ENCODE assay signal across 19 cellular contexts in genomic region chr3:195164573-195165263, GRCh38.
DNase-seq lines count a peak whose midpoint lies in the region; ATAC-seq and TF ChIP-seq lines count a peak whose summit lies in the region.
"Had no signal": no experiment of that assay in that cellular context is flagged by ENCODE, and none has a peak within 500 bp of the region (broad histone marks: within the 10 kb centered on the region; RNA-seq: fewer than 3 reads in every experiment).

No MANE protein-coding gene starts in this region.

- H3K4me3 ChIP-seq in NB4 (ENCODE audit: low read depth, low read length): no peak overlapping the region
- H3K4me3 ChIP-seq in endodermal cell (ENCODE audit: low read length): no peak overlapping the region
- no peak overlapping the region for H3K4me3 ChIP-seq in effector memory CD4-positive, alpha-beta T cell (ENCODE audit: insufficient read depth, low read depth, low read length, poor library complexity, severe bottlenecking)
- H3K4me3 ChIP-seq: ascending aorta, ovary, right lobe of liver, tibial artery had no signal

- no peak for TF ChIP-seq POLR2A in NB4 (IDR thresholded peaks at IDR 0.05; ENCODE audit: extremely low read depth, insufficient read length)

- H3K27ac Mint-ChIP-seq in activated naive CD8-positive, alpha-beta T cell treated with anti-CD3 and anti-CD28 coated beads for 36 hours: peak overlapping the region; percentile 9
- H3K27ac Mint-ChIP-seq in activated naive CD8-positive, alpha-beta T cell treated with anti-CD3 and anti-CD28 coated beads, Interleukin-2, amount 50 U/mL, for 24 hours: no peak overlapping the region
- peak overlapping the region; percentile 67 for H3K27ac Mint-ChIP-seq in endodermal cell

- TF ChIP-seq CTCF in NB4 (IDR thresholded peaks at IDR 0.05; ENCODE audit: low read depth, low read length): no peak
- no peak for TF ChIP-seq CTCF in endodermal cell (conservative IDR thresholded peaks at IDR 0.05)

- no peaks in the 10 kb centered on the region for H3K27me3 ChIP-seq in endodermal cell (ENCODE audit: control insufficient read depth, insufficient read depth, low read length, poor library complexity, severe bottlenecking)
- no peaks in the 10 kb centered on the region for H3K27me3 ChIP-seq in effector memory CD4-positive, alpha-beta T cell (replicated peaks; ENCODE audit: control insufficient read depth, insufficient read depth, low read length, poor library complexity, severe bottlenecking)
- H3K27me3 ChIP-seq: ascending aorta, ovary, right lobe of liver, tibial artery had no signal

- H3K9ac ChIP-seq in endodermal cell (ENCODE audit: extremely low read depth, low read length, poor library complexity, severe bottlenecking): no peak overlapping the region

- WGBS in endodermal cell (ENCODE audit: insufficient coverage in 1 of 2, insufficient read length in 1 of 2), 2 experiments: 92 to 93% methylated on average over 4 to 6 of the region's 6 CpGs

- ATAC-seq in activated naive CD8-positive, alpha-beta T cell treated with anti-CD3 and anti-CD28 coated beads, Interleukin-2, amount 50 U/mL, for 24 hours: no peak
- no peak for ATAC-seq in GM19455 (IDR thresholded peaks at IDR 0.05; ENCODE audit: unreplicated experiment)
- ATAC-seq: stimulated activated effector memory CD8-positive, alpha-beta T cell treated with anti-CD3 and anti-CD28 coated beads, Interleukin-12 subunit alpha, Interleukin-12 subunit beta, amount 100 ng/mL, for 72 hours had no signal

- H3K4me1 ChIP-seq in endodermal cell (ENCODE audit: control insufficient read depth, insufficient read depth, low read length): no peaks in the 10 kb centered on the region
- H3K4me1 ChIP-seq in effector memory CD4-positive, alpha-beta T cell (ENCODE audit: control insufficient read depth, insufficient read depth, low read length, poor library complexity, severe bottlenecking): no peaks in the 10 kb centered on the region
- H3K4me1 ChIP-seq: tibial artery had no signal

- no peaks in the 10 kb centered on the region for H3K36me3 ChIP-seq in endodermal cell (ENCODE audit: control insufficient read depth, insufficient read depth, low read length)
- H3K36me3 ChIP-seq in effector memory CD4-positive, alpha-beta T cell (ENCODE audit: control insufficient read depth, insufficient read depth, low read length): no peaks in the 10 kb centered on the region
- H3K36me3 ChIP-seq: ascending aorta, ovary, right lobe of liver, tibial artery had no signal

- peaks cover 41% of the 10 kb centered on the region for H3K4me1 Mint-ChIP-seq in activated naive CD8-positive, alpha-beta T cell treated with anti-CD3 and anti-CD28 coated beads for 36 hours
- H3K4me1 Mint-ChIP-seq in activated naive CD8-positive, alpha-beta T cell treated with anti-CD3 and anti-CD28 coated beads, Interleukin-2, amount 50 U/mL, for 24 hours: peaks cover 46% of the 10 kb centered on the region
- H3K4me1 Mint-ChIP-seq in endodermal cell: peaks cover 9% of the 10 kb centered on the region

- no peaks in the 10 kb centered on the region for H3K9me3 ChIP-seq in endodermal cell (ENCODE audit: control insufficient read depth, low read length)
- no peaks in the 10 kb centered on the region for H3K9me3 ChIP-seq in effector memory CD4-positive, alpha-beta T cell (ENCODE audit: control insufficient read depth, low read length)
- H3K9me3 ChIP-seq: ascending aorta, ovary, right lobe of liver, tibial artery had no signal

- H3K36me3 Mint-ChIP-seq in activated naive CD8-positive, alpha-beta T cell treated with anti-CD3 and anti-CD28 coated beads for 36 hours: peaks cover 5% of the 10 kb centered on the region
- no peaks in the 10 kb centered on the region for H3K36me3 Mint-ChIP-seq in activated naive CD8-positive, alpha-beta T cell treated with anti-CD3 and anti-CD28 coated beads, Interleukin-2, amount 50 U/mL, for 24 hours (ENCODE audit: low read depth)
- H3K36me3 Mint-ChIP-seq in endodermal cell (ENCODE audit: low read depth): peaks cover 8% of the 10 kb centered on the region
- H3K36me3 Mint-ChIP-seq: stimulated activated effector memory CD8-positive, alpha-beta T cell treated with anti-CD3 and anti-CD28 coated beads, Interleukin-12 subunit alpha, Interleukin-12 subunit beta, amount 100 ng/mL, for 72 hours had no signal

- H3K27ac ChIP-seq in endodermal cell (ENCODE audit: low read depth, low read length): no peak overlapping the region
- H3K27ac ChIP-seq in effector memory CD4-positive, alpha-beta T cell (ENCODE audit: insufficient read depth, low read length, poor library complexity, severe bottlenecking): no peak overlapping the region
- H3K27ac ChIP-seq: ascending aorta, ovary, right lobe of liver, tibial artery had no signal

- DNase-seq in activated naive CD8-positive, alpha-beta T cell treated with anti-CD3 and anti-CD28 coated beads for 36 hours: no peak
- DNase-seq in activated naive CD8-positive, alpha-beta T cell treated with anti-CD3 and anti-CD28 coated beads, Interleukin-2, amount 50 U/mL, for 24 hours: no peak
- DNase-seq in NB4 (ENCODE audit: low read depth): peak; percentile 51
- DNase-seq in endodermal cell: no peak
- DNase-seq in effector memory CD4-positive, alpha-beta T cell: no peak
- no peak for DNase-seq in mesenteric fat pad (ENCODE audit: low spot score)
- DNase-seq in HT-29 (ENCODE audit: low spot score): no peak
- DNase-seq: H7, head of caudate nucleus, NCI-H187, NCI-H446, ovary, right lobe of liver, Right ventricle myocardium superior, T-helper 1 cell, tibial artery had no signal

- H3K27me3 Mint-ChIP-seq in activated naive CD8-positive, alpha-beta T cell treated with anti-CD3 and anti-CD28 coated beads for 36 hours: no peaks in the 10 kb centered on the region
- H3K27me3 Mint-ChIP-seq in activated naive CD8-positive, alpha-beta T cell treated with anti-CD3 and anti-CD28 coated beads, Interleukin-2, amount 50 U/mL, for 24 hours: no peaks in the 10 kb centered on the region
- H3K27me3 Mint-ChIP-seq in endodermal cell (ENCODE audit: insufficient read depth): no peaks in the 10 kb centered on the region

- no peaks in the 10 kb centered on the region for H3K9me3 Mint-ChIP-seq in activated naive CD8-positive, alpha-beta T cell treated with anti-CD3 and anti-CD28 coated beads for 36 hours
- no peaks in the 10 kb centered on the region for H3K9me3 Mint-ChIP-seq in activated naive CD8-positive, alpha-beta T cell treated with anti-CD3 and anti-CD28 coated beads, Interleukin-2, amount 50 U/mL, for 24 hours
- no peaks in the 10 kb centered on the region for H3K9me3 Mint-ChIP-seq in endodermal cell
- H3K9me3 Mint-ChIP-seq: stimulated activated effector memory CD8-positive, alpha-beta T cell treated with anti-CD3 and anti-CD28 coated beads, Interleukin-12 subunit alpha, Interleukin-12 subunit beta, amount 100 ng/mL, for 72 hours had no signal

- H3K4me3 Mint-ChIP-seq in activated naive CD8-positive, alpha-beta T cell treated with anti-CD3 and anti-CD28 coated beads for 36 hours: no peak overlapping the region
- no peak overlapping the region for H3K4me3 Mint-ChIP-seq in activated naive CD8-positive, alpha-beta T cell treated with anti-CD3 and anti-CD28 coated beads, Interleukin-2, amount 50 U/mL, for 24 hours
- no peak overlapping the region for H3K4me3 Mint-ChIP-seq in endodermal cell
- H3K4me3 Mint-ChIP-seq: stimulated activated effector memory CD8-positive, alpha-beta T cell treated with anti-CD3 and anti-CD28 coated beads, Interleukin-12 subunit alpha, Interleukin-12 subunit beta, amount 100 ng/mL, for 72 hours had no signal
